In genomic region chr18:49959176-49959575, GRCh38 we compare ENCODE assay signal across 15 cellular contexts.
DNase-seq lines count a peak whose midpoint lies in the region; ATAC-seq, FAIRE-seq and TF ChIP-seq lines count a peak whose summit lies in the region.
"Had no signal": no experiment of that assay in that cellular context is flagged by ENCODE, and none has a peak within 500 bp of the region (broad histone marks: within the 10 kb centered on the region; RNA-seq: fewer than 3 reads in every experiment).

No MANE protein-coding gene starts in this region.

- no peak overlapping the region for H3K27ac ChIP-seq in small intestine (ENCODE audit: low read depth in 1 of 2, low read length in 1 of 2)
- H3K27ac ChIP-seq: neutrophil had no signal

- DNase-seq in GM12865 (ENCODE audit: low read depth) (peak; percentile 61), small intestine (no peak), type B pancreatic cell (ENCODE audit: extremely low spot score, unreplicated experiment) (no peak)
- DNase-seq in activated naive CD8-positive, alpha-beta T cell treated with anti-CD3 and anti-CD28 coated beads, Interleukin-2, amount 10 ng/mL, durations not matched to agents 7 days and 5 days = no peak
- DNase-seq: Calu3, left colon, NCI-H1930, OCI-M1 had no signal

- H3K4me3 Mint-ChIP-seq in activated naive CD8-positive, alpha-beta T cell treated with anti-CD3 and anti-CD28 coated beads, Interleukin-2, amount 10 ng/mL, durations not matched to agents 7 days and 5 days = peak overlapping the region; percentile 5
- H3K4me3 Mint-ChIP-seq in type B pancreatic cell = no peak overlapping the region
- H3K4me3 Mint-ChIP-seq: T-helper 2 cell treated with Interferon-gamma antibody and Interleukin-4, amounts not matched to agents 5 μg/mL and 100 μg/mL, for 36 hours had no signal

- H3K27me3 Mint-ChIP-seq in activated naive CD8-positive, alpha-beta T cell treated with anti-CD3 and anti-CD28 coated beads, Interleukin-2, amount 10 ng/mL, durations not matched to agents 7 days and 5 days = peaks cover 27% of the 10 kb centered on the region
- no peaks in the 10 kb centered on the region for H3K27me3 Mint-ChIP-seq in type B pancreatic cell

- H3K27ac Mint-ChIP-seq in activated naive CD8-positive, alpha-beta T cell treated with anti-CD3 and anti-CD28 coated beads, Interleukin-2, amount 10 ng/mL, durations not matched to agents 7 days and 5 days = peak overlapping the region; percentile 59
- no peak overlapping the region for H3K27ac Mint-ChIP-seq in type B pancreatic cell
- H3K27ac Mint-ChIP-seq: activated T-helper 2 cell treated with anti-CD3 and anti-CD28 coated beads, Interferon-gamma antibody, Interleukin-2, Interleukin-4, amounts not matched to agents 10 μg/mL and 5 μg/mL and 100 μg/mL, durations not matched to agents 14 hours and 24 hours and 36 hours; T-helper 2 cell treated with Interferon-gamma antibody and Interleukin-4, amounts not matched to agents 5 μg/mL and 100 μg/mL, for 36 hours had no signal

- no peak for TF ChIP-seq CTCF in GM12865 (IDR thresholded peaks at IDR 0.05; ENCODE audit: insufficient read depth, low read depth, low read length, missing control alignments)
- no peak for TF ChIP-seq CTCF in type B pancreatic cell (conservative IDR thresholded peaks at IDR 0.05)

- H3K4me1 Mint-ChIP-seq in activated naive CD8-positive, alpha-beta T cell treated with anti-CD3 and anti-CD28 coated beads, Interleukin-2, amount 10 ng/mL, durations not matched to agents 7 days and 5 days = peaks cover 42% of the 10 kb centered on the region
- peaks cover 3% of the 10 kb centered on the region for H3K4me1 Mint-ChIP-seq in type B pancreatic cell (ENCODE audit: unreplicated experiment)

- H3K4me3 ChIP-seq in GM12865 (ENCODE audit: low read depth, low read length) = no peak overlapping the region
- H3K4me3 ChIP-seq in small intestine (ENCODE audit: low read depth in 1 of 2, low read length in 2 of 2) = no peak overlapping the region

- POLR2A ChIA-PET in activated naive CD8-positive, alpha-beta T cell treated with anti-CD3 and anti-CD28 coated beads, Interleukin-2, amount 10 ng/mL, durations not matched to agents 7 days and 5 days (lab: Charles Lee) = no interaction called here

- FAIRE-seq in small intestine (lab: Jason Lieb, UNC) = no peak
- FAIRE-seq: frontal cortex had no signal

- WGBS in small intestine, 3 donors = 67 to 84% (median 77%) methylated on average over 5 of the region's 5 CpGs

- no peaks in the 10 kb centered on the region for H3K4me1 ChIP-seq in small intestine (ENCODE audit: control insufficient read depth in 2 of 2, insufficient read depth in 1 of 2, low read depth in 1 of 2, low read length in 1 of 2)

- no peaks in the 10 kb centered on the region for H3K9me3 Mint-ChIP-seq in activated naive CD8-positive, alpha-beta T cell treated with anti-CD3 and anti-CD28 coated beads, Interleukin-2, amount 10 ng/mL, durations not matched to agents 7 days and 5 days
- no peaks in the 10 kb centered on the region for H3K9me3 Mint-ChIP-seq in type B pancreatic cell
- H3K9me3 Mint-ChIP-seq: activated T-helper 2 cell treated with anti-CD3 and anti-CD28 coated beads, Interferon-gamma antibody, Interleukin-2, Interleukin-4, amounts not matched to agents 10 μg/mL and 5 μg/mL and 100 μg/mL, durations not matched to agents 14 hours and 24 hours and 36 hours; T-helper 2 cell treated with Interferon-gamma antibody and Interleukin-4, amounts not matched to agents 5 μg/mL and 100 μg/mL, for 36 hours had no signal

- peaks cover 0 to 8% of the 10 kb centered on the region in 2 donors for H3K36me3 ChIP-seq in small intestine (ENCODE audit: control insufficient read depth in 2 of 2, insufficient read depth in 2 of 2, low read length in 2 of 2)
- H3K36me3 ChIP-seq: neutrophil had no signal

- H3K27me3 ChIP-seq in small intestine (ENCODE audit: control insufficient read depth in 2 of 2, insufficient read depth in 2 of 2, low read length in 2 of 2) = no peaks in the 10 kb centered on the region

- peak; percentile 85 for ATAC-seq in GM18909 (IDR thresholded peaks at IDR 0.05; ENCODE audit: poor library complexity, unreplicated experiment)
- ATAC-seq in HG02943 (IDR thresholded peaks at IDR 0.05; ENCODE audit: low read depth, unreplicated experiment) = peak; percentile 64
- ATAC-seq in activated naive CD8-positive, alpha-beta T cell treated with anti-CD3 and anti-CD28 coated beads, Interleukin-2, amount 10 ng/mL, durations not matched to agents 7 days and 5 days (ENCODE audit: low read depth) = peak; percentile 80
- ATAC-seq in esophagus mucosa = no peak
- ATAC-seq: left colon had no signal

- no peaks in the 10 kb centered on the region for H3K9me3 ChIP-seq in small intestine (ENCODE audit: control insufficient read depth, low read depth)
- H3K9me3 ChIP-seq: neutrophil had no signal

- H3K36me3 Mint-ChIP-seq in activated naive CD8-positive, alpha-beta T cell treated with anti-CD3 and anti-CD28 coated beads, Interleukin-2, amount 10 ng/mL, durations not matched to agents 7 days and 5 days = no peaks in the 10 kb centered on the region
- H3K36me3 Mint-ChIP-seq in type B pancreatic cell = peaks cover 14% of the 10 kb centered on the region
